In the genomic region with DNA sequence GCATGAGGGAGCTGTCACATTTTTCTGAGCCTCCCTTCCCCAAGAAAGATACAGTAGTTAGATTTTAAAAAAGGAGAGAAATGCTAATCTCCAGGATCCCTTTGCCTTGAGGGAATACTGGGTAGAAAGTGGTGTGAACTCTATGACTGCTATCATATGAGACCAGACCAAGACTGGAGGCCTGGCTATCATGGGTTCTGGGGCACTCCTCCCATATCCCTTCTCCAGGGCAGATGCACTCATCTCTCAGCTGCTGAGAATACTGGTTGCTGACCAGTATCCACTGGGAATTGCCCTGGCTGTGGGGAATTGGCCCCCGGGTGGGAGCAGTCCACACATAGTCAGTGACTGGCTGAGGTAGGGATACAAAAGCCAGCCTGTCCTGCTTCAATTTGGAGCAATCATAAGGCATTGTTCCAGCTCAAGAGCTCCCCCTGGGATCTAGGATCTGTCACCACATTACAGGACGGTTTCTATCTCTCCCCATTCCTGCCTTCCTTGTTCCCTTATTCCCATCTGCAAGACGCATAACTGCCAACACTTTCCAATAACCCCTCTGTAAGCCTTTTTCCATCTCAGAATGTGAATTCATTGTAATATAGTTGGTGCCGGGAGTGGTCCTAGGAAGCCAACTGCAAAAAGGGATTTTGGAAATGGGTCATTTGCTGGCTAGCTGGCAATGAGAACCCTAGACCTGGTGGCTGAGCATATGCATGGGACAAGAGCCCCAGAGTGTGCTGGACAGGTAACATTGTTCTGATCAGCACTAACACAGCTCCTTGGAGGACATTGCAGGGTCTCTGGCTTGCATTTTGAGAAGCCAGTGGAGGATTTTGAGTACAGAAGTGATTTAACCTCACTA, we compare ENCODE assay signal across 8 cellular contexts. TPM values are rescaled to one million over a fixed set of nuclear protein-coding genes. Genes with fewer than 3 reads are reported as not detected.
DNase-seq lines count a peak whose midpoint lies in the region; ATAC-seq and TF ChIP-seq lines count a peak whose summit lies in the region.

No MANE protein-coding gene starts in this region.

- H3K27me3 ChIP-seq in transverse colon = no peaks in the 10 kb centered on the region

- 48% methylated on average over 4 of the region's 4 CpGs; no CpG with 5 or more reads in 1 of the 2 donors for WGBS in transverse colon (ENCODE audit: low coverage in 1 of 2), 2 donors

- TF ChIP-seq CTCF in NB4 (IDR thresholded peaks at IDR 0.05; ENCODE audit: low read depth, low read length) = peak; percentile 55
- peak; percentile 58 to 74 (median 61) for TF ChIP-seq CTCF in transverse colon (IDR thresholded peaks at IDR 0.05)

- TF ChIP-seq POLR2A in NB4 (IDR thresholded peaks at IDR 0.05; ENCODE audit: extremely low read depth, insufficient read length) = no peak
- TF ChIP-seq POLR2A in transverse colon (IDR thresholded peaks at IDR 0.05) = no peak

- H3K36me3 ChIP-seq in transverse colon = no peaks in the 10 kb centered on the region

- TF ChIP-seq EP300 in transverse colon (IDR thresholded peaks at IDR 0.05; ENCODE audit: low read depth) = no peak

- peaks cover 3 to 24% (median 6%) of the 10 kb centered on the region in 4 donors for H3K4me1 ChIP-seq in transverse colon

- H3K27ac ChIP-seq in transverse colon = no peak overlapping the region

- ATAC-seq in GM18861 (IDR thresholded peaks at IDR 0.05; ENCODE audit: unreplicated experiment) = no peak

- peak; percentile 13 for DNase-seq in NCI-H2227 (lab: John Stamatoyannopoulos, UW; ENCODE audit: unreplicated experiment)
- DNase-seq in NCI-H2227 treated with DMSO at 0.1 percent for 48 hours (lab: John Stamatoyannopoulos, UW) = no peak
- DNase-seq in NB4 (ENCODE audit: low read depth) = peak; percentile 49
- peak; percentile 40 for DNase-seq in amniotic epithelial cell (ENCODE audit: low read depth)
- DNase-seq in iPS-NIHi11 (ENCODE audit: low spot score) = peak; percentile 65
- DNase-seq in transverse colon = peak; percentile 60
- no peak for DNase-seq in activated CD4-positive, alpha-beta T cell treated with anti-CD3 and anti-CD28 coated beads for 1 hour

- no peak overlapping the region for H3K4me3 ChIP-seq in NB4 (ENCODE audit: low read depth, low read length)
- H3K4me3 ChIP-seq in transverse colon = no peak overlapping the region

- intact Hi-C loops in transverse colon (cut with DNase I; ENCODE audit: low total_unique reads) = no loop called here

- in situ Hi-C loops in transverse colon (cut with MboI; ENCODE audit: low pct_ligation_motif_present in 1 of 4, low pct_unique_long_range_greater_than_20kb in 1 of 4, low sequenced_read_pairs in 3 of 4) = loop anchor here in 3 of 4 donors (10.0 to 25.0 kb wide), 3 partner anchors 136 to 161 kb away; no protein-coding TSS in a partner anchor

- H3K9me3 ChIP-seq in transverse colon = no peaks in the 10 kb centered on the region

RNA-seq across cellular contexts. Expression of a gene that starts 35.4 kb away (rescaled TPM):
- 100 to 1,000 TPM in 1 of 4 donors, 10 to 100 TPM in 3; 14.1 to 196 (median 32.3) TPM for total RNA-seq in transverse colon

Comparison
In these comparisons a context has a peak if more than half of its experiments do, and no peak if none do; other contexts are left out.
1. DNase-seq: peak in NCI-H2227 (single experiment), NB4 (single experiment), amniotic epithelial cell (single experiment), iPS-NIHi11 (single experiment) and transverse colon (single experiment); none in NCI-H2227 treated with DMSO at 0.1 percent for 48 hours (single experiment) and activated CD4-positive, alpha-beta T cell treated with anti-CD3 and anti-CD28 coated beads for 1 hour (single experiment).